Comparison of ENCODE assay signal across 29 cellular contexts in the genomic region with DNA sequence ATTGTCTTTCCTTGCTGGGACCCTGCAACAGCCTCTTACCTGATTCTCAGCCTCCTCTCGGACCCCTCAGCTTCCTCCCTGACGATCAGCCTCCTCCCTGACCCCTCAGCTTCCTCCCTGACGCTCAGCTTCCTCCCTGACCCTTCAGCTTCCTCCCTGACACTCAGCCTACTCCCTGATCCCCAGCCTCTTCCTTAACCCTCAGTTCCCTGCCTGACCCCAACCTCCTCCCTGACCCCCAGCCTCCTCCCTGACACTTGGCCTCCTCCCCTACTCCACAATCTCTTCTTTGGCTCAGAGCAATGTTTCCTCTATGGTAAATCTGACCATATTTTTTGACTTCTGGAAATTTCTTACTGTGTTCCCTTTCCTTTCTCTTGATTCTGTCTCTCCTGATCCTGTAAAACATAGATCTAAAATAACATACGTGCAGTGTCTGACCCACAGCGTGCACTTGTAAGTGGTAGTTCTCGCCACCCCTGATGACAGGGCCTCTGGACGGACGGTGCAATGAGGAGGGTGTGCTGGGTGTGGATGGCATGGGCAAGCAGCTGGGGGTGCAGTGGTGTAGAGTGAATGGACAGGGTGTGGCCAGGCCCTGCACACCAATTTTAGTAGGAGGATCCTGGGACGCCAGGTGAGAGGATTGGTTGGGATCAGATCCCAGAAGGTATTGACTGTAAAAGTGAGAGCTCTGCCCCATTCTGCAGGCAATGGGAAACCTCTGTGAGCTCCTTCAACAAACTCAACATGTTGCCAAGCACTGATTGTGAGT.
"Had no signal": no experiment of that assay in that cellular context is flagged by ENCODE, and none has a peak within 500 bp of the region (broad histone marks: within the 10 kb centered on the region; RNA-seq: fewer than 3 reads in every experiment).

No MANE protein-coding gene starts in this region.

- H3K36me3 ChIP-seq: adrenal gland, breast epithelium had no signal

- H3K4me1 ChIP-seq: adrenal gland, breast epithelium had no signal

- H3K9me3 ChIP-seq: adrenal gland, breast epithelium had no signal

- ATAC-seq: activated T-helper 17 cell treated with anti-CD3 and anti-CD28 coated beads, Interleukin-2, amount 50 U/mL, for 72 hours; K562; Panc1; Right ventricle myocardium inferior; T-cell had no signal

- H3K4me3 ChIP-seq: adrenal gland, breast epithelium, K562, SK-N-MC had no signal

- H3K27ac ChIP-seq: breast epithelium, SK-N-MC, VCaP had no signal

- DNase-seq: activated CD4-positive, alpha-beta memory T cell treated with anti-CD3 and anti-CD28 coated beads, Interleukin-2, amount 10 ng/mL, durations not matched to agents 7 days and 5 days; activated CD4-positive, alpha-beta T cell treated with anti-CD3 and anti-CD28 coated beads, Interleukin-2, amount 50 U/mL, for 1 hour; activated CD4-positive, CD25-positive, alpha-beta regulatory T cell; activated gamma-delta T cell; activated naive CD4-positive, alpha-beta T cell treated with anti-CD3 and anti-CD28 coated beads, Interleukin-2, amount 50 U/mL, for 16 hours; activated naive CD8-positive, alpha-beta T cell treated with anti-CD3 and anti-CD28 coated beads, Interleukin-2, amount 10 ng/mL, durations not matched to agents 7 days and 5 days; activated T-cell treated with anti-CD3 and anti-CD28 coated beads for 4 hours; activated T-cell treated with anti-CD3 and anti-CD28 coated beads, Interleukin-2, amount 50 U/mL, for 48 hours; adrenal gland; Karpas-422; MM.1S; NCI-H1105; NCI-H1436 treated with DMSO at 0.1 percent for 48 hours; NCI-H187; NCI-H2081; NCI-H446; NCI-H524; NCI-H748 treated with DMSO at 0.1 percent for 48 hours; NK-92 treated with Interleukin-12 subunit alpha and Interleukin-12 subunit beta, amount 100 ng/mL, for 24 hours; OCI-M1; RPMI8226; T-cell had no signal

- H3K27me3 ChIP-seq: adrenal gland, breast epithelium had no signal
